In the genomic region with DNA sequence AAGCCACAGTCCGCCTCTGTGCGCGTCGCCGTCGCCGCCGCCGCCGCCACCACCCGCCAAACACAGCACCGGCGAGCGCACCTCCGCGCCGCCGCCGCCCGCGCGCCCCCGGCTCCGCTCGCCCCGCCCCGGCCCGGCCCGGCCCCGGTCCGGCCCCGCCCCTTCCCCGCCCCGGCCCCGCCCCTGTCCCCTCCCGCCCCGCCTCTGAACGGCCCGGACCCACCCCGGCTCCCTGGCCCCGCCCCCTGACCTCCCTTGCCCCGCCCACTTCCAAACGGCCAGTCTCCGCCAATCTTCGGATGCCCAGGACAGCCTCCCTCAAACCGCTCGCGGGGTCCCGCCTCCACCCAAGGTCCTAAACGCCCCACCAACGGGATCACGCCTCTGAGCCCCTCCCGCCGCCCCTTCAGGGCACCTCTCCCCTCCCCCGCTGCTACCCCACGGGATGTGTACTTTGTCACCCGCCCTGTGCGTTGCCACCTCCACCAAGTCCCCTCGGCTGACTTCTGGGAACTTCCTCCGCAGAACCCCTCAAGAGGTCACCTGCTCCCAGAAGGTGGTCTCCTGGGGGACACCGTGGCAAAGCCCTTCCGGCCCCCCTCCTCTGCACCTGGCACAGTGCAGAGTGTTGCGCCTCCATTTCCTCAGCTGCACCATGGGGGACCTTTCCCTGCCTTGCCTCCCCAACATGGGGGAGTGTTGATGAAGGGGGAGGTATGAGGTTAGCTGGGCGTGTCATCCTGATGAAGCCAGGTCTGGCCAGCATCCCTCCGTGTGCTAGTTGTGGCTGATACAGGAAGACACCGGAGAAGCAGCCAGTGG, we compare ENCODE assay signal across 8 cellular contexts. TPM values are rescaled to one million over a fixed set of nuclear protein-coding genes. Genes with fewer than 3 reads are reported as not detected.
A peak's percentile ranks its signal among the peaks of the same experiment; 100 is the strongest.
DNase-seq lines count a peak whose midpoint lies in the region; ATAC-seq and TF ChIP-seq lines count a peak whose summit lies in the region.

Gene KIAA0930 (minus strand): TSS at position 85 of the 822 bp plus-strand sequence. CDS start 191 bp downstream, outside the sequence.

- no peak for TF ChIP-seq RAD21 in Ishikawa (IDR thresholded peaks at IDR 0.05; ENCODE audit: low read depth)

- 17% methylated on average over 28 of the region's 66 CpGs; no CpG with 5 or more reads in 1 of the 2 donors for WGBS in transverse colon (ENCODE audit: low coverage in 1 of 2), 2 donors

- peaks cover 10 to 37% (median 23%) of the 10 kb centered on the region in 4 donors for H3K4me1 ChIP-seq in transverse colon

- H3K4me3 ChIP-seq in transverse colon, result peak within 1 kb of the TSS; percentile 54 to 90 (median 67)

- no peak for TF ChIP-seq POLR2A in transverse colon (IDR thresholded peaks at IDR 0.05)

- TF ChIP-seq EP300 in Ishikawa (IDR thresholded peaks at IDR 0.05; ENCODE audit: borderline replicate concordance) (no peak), transverse colon (IDR thresholded peaks at IDR 0.05; ENCODE audit: low read depth) (no peak)

- intact Hi-C loops in left cardiac atrium (cut with DNase I), result no loop called here
- intact Hi-C loops in posterior vena cava (cut with DNase I), result no loop called here
- intact Hi-C loops in transverse colon (cut with DNase I; ENCODE audit: low total_unique reads), result no loop called here

- H3K9me3 ChIP-seq in transverse colon, result no peaks in the 10 kb centered on the region

- no peak for TF ChIP-seq CTCF in transverse colon (IDR thresholded peaks at IDR 0.05)

- DNase-seq in NCI-H1417 (lab: John Stamatoyannopoulos, UW), result peak; percentile 18 to 53 (median 33)
- DNase-seq in NCI-H1417 treated with DMSO at 0.1 percent for 48 hours (lab: John Stamatoyannopoulos, UW), result no peak
- peak; percentile 66 to 82 (median 76) for DNase-seq in T-helper 2 cell
- peak; percentile 44 for DNase-seq in amniotic epithelial cell (ENCODE audit: low read depth)
- DNase-seq in left cardiac atrium, result peak; percentile 87
- peak; percentile 94 for DNase-seq in posterior vena cava (ENCODE audit: low spot score)
- DNase-seq in transverse colon, result peak; percentile 88

- ATAC-seq in left cardiac atrium, result peak; percentile 78 to 85

- no peaks in the 10 kb centered on the region for H3K27me3 ChIP-seq in transverse colon

- in situ Hi-C loops in transverse colon (cut with MboI; ENCODE audit: low pct_ligation_motif_present in 1 of 4, low pct_unique_long_range_greater_than_20kb in 1 of 4, low sequenced_read_pairs in 3 of 4), result loop anchor here in 1 of 4 donors (10.0 kb wide), 1 partner anchor 76 kb away; the partner anchor contains the start of gene NUP50

- H3K27ac ChIP-seq in transverse colon, result peak within 1 kb of the TSS; percentile 67 to 77 (median 72)

- H3K36me3 ChIP-seq in transverse colon, result no peaks in the 10 kb centered on the region

TF ChIP-seq in Ishikawa, 13 proteins besides CTCF, POLR2A, EP300 and RAD21:
- TF ChIP-seq ZBTB7A (IDR thresholded peaks at IDR 0.05; ENCODE audit: low read depth) (no peak), YY1 (IDR thresholded peaks at IDR 0.05; ENCODE audit: low read depth) (0 out of 2 replicates have a peak, but pooled peaks have one; percentile 39)

RNA-seq across cellular contexts. Expression of gene KIAA0930, which starts in this region (rescaled TPM):
- 10 to 100 TPM; 25.8 to 38.5 TPM for total RNA-seq in left cardiac atrium
- 10 to 100 TPM; 48.5 to 74.0 TPM for total RNA-seq in posterior vena cava
- 10 to 100 TPM; 18.0 to 51.2 (median 25.1) TPM for total RNA-seq in transverse colon
